ENCODE assay signal across 1 cellular context in the genomic region with DNA sequence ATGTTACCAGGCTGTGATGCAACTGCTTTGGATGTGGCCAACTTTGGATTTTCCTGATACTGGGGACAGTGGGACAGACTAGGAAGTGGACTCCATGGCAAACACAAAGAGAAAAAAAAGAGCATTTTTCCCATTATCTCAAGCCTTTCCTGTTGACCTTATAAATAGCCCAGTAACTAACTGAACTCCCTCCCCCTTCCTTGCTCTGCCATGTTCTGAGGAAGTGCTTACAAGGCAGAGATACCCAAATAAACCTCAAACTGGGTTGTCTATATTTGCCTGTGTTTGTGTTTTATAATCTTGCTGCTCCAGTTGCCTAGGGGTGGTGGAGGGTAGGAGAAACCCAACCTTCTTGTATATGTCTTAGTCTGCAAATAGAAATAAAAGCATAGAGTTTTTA.
TF ChIP-seq lines count a peak whose summit lies in the region.

No MANE protein-coding gene starts in this region.

TF ChIP-seq in K562, 482 proteins besides CTCF, POLR2A, EP300 and RAD21 (continued from another document):
- TF ChIP-seq HCFC1 (IDR thresholded peaks at IDR 0.05; ENCODE audit: low read depth, low read length) = no peak
